ENCODE assay signal across 21 cellular contexts in genomic region chr5:174491761-174492350, GRCh38.
DNase-seq lines count a peak whose midpoint lies in the region; ATAC-seq, FAIRE-seq and TF ChIP-seq lines count a peak whose summit lies in the region.
"Had no signal": no experiment of that assay in that cellular context is flagged by ENCODE, and none has a peak within 500 bp of the region (broad histone marks: within the 10 kb centered on the region; RNA-seq: fewer than 3 reads in every experiment).

No MANE protein-coding gene starts in this region.

- H3K27ac ChIP-seq in mesendoderm (ENCODE audit: low read depth, low read length), result no peak overlapping the region
- H3K27ac ChIP-seq in SJCRH30, result no peak overlapping the region
- no peak overlapping the region for H3K27ac ChIP-seq in adrenal gland
- no peak overlapping the region for H3K27ac ChIP-seq in effector memory CD4-positive, alpha-beta T cell (ENCODE audit: insufficient read depth, low read length, poor library complexity, severe bottlenecking)
- H3K27ac ChIP-seq: 22Rv1, A549 had no signal

- TF ChIP-seq POLR2A in adrenal gland (IDR thresholded peaks at IDR 0.05), result no peak

- no peaks in the 10 kb centered on the region for H3K4me1 Mint-ChIP-seq in T-cell
- H3K4me1 Mint-ChIP-seq: CD4-positive, alpha-beta memory T cell had no signal

- no peak overlapping the region for H2BK15ac ChIP-seq in mesendoderm (replicated peaks; ENCODE audit: low read depth)

- H3K79me1 ChIP-seq in mesendoderm (ENCODE audit: low read length), result no peaks in the 10 kb centered on the region

- H3K56ac ChIP-seq in mesendoderm (ENCODE audit: low read length), result no peak overlapping the region

- H3K27me3 ChIP-seq in bronchial epithelial cell (ENCODE audit: control insufficient read depth, insufficient read depth, low read length), result no peaks in the 10 kb centered on the region
- no peaks in the 10 kb centered on the region for H3K27me3 ChIP-seq in mesendoderm (ENCODE audit: insufficient read depth, low read length, poor library complexity)
- 0 out of 2 replicates have a peak, but pooled peaks cover 4% of the 10 kb centered on the region for H3K27me3 ChIP-seq in SJCRH30
- no peaks in the 10 kb centered on the region for H3K27me3 ChIP-seq in adrenal gland
- no peaks in the 10 kb centered on the region for H3K27me3 ChIP-seq in effector memory CD4-positive, alpha-beta T cell (replicated peaks; ENCODE audit: control insufficient read depth, insufficient read depth, low read length, poor library complexity, severe bottlenecking)

- intact Hi-C loops in adrenal gland (cut with DNase I), result no loop called here

- no peak overlapping the region for H2BK5ac ChIP-seq in mesendoderm (ENCODE audit: low read length)

- no peak overlapping the region for H3K4me3 Mint-ChIP-seq in T-cell
- H3K4me3 Mint-ChIP-seq: CD14-positive monocyte, H9 had no signal

- H3K9me3 ChIP-seq in SJCRH30 (replicated peaks), result no peaks in the 10 kb centered on the region
- no peaks in the 10 kb centered on the region for H3K9me3 ChIP-seq in adrenal gland (replicated peaks in 1 of 3)
- H3K9me3 ChIP-seq in effector memory CD4-positive, alpha-beta T cell (ENCODE audit: control insufficient read depth, low read length), result no peaks in the 10 kb centered on the region
- H3K9me3 ChIP-seq: A549 had no signal

- H3K27ac Mint-ChIP-seq in T-cell, result no peak overlapping the region
- H3K27ac Mint-ChIP-seq: CD4-positive, alpha-beta memory T cell had no signal

- H3K36me3 ChIP-seq in bronchial epithelial cell (ENCODE audit: control insufficient read depth, insufficient read depth, low read length) (no peaks in the 10 kb centered on the region), mesendoderm (ENCODE audit: control insufficient read depth, insufficient read depth, low read length) (no peaks in the 10 kb centered on the region), SJCRH30 (no peaks in the 10 kb centered on the region), adrenal gland (replicated peaks in 1 of 2) (no peaks in the 10 kb centered on the region)
- no peaks in the 10 kb centered on the region for H3K36me3 ChIP-seq in effector memory CD4-positive, alpha-beta T cell (ENCODE audit: control insufficient read depth, insufficient read depth, low read length)

- no peak overlapping the region for H3K18ac ChIP-seq in mesendoderm (ENCODE audit: low read length)

- no peak for FAIRE-seq in bronchial epithelial cell (lab: Jason Lieb, UNC)
- FAIRE-seq: A549, GM19239, H1, HTR-8/SVneo had no signal

- no peak overlapping the region for H2BK120ac ChIP-seq in mesendoderm (ENCODE audit: low read depth, low read length)

- no peaks in the 10 kb centered on the region for H3K79me2 ChIP-seq in mesendoderm (ENCODE audit: control insufficient read depth, insufficient read depth, low read length)

- H3K4me2 ChIP-seq in mesendoderm (ENCODE audit: low read length), result no peak overlapping the region
- H3K4me2 ChIP-seq: A549 had no signal

- no peak overlapping the region for H4K8ac ChIP-seq in mesendoderm (ENCODE audit: low read depth, low read length)

- H3K4me1 ChIP-seq in mesendoderm (ENCODE audit: control insufficient read depth, low read depth, low read length) (peaks cover 6% of the 10 kb centered on the region), SJCRH30 (no peaks in the 10 kb centered on the region), adrenal gland (replicated peaks in 1 of 2) (no peaks in the 10 kb centered on the region)
- H3K4me1 ChIP-seq in effector memory CD4-positive, alpha-beta T cell (ENCODE audit: control insufficient read depth, insufficient read depth, low read length, poor library complexity, severe bottlenecking), result no peaks in the 10 kb centered on the region
- H3K4me1 ChIP-seq: A549 had no signal

- CTCF ChIA-PET in T-cell (lab: Charles Lee), result no interaction called here

- no peak overlapping the region for H3K4me3 ChIP-seq in bronchial epithelial cell (ENCODE audit: low read depth, low read length)
- no peak overlapping the region for H3K4me3 ChIP-seq in mesendoderm (ENCODE audit: low read length)
- H3K4me3 ChIP-seq in SJCRH30, result no peak overlapping the region
- no peak overlapping the region for H3K4me3 ChIP-seq in adrenal gland
- H3K4me3 ChIP-seq in effector memory CD4-positive, alpha-beta T cell (ENCODE audit: insufficient read depth, low read depth, low read length, poor library complexity, severe bottlenecking), result no peak overlapping the region
- H3K4me3 ChIP-seq: A549 had no signal

- peaks cover 0 to 3% (median 3%) of the 10 kb centered on the region in 3 donors for H3K9me3 Mint-ChIP-seq in T-cell
- H3K9me3 Mint-ChIP-seq: H9 had no signal

- POLR2A ChIA-PET in T-cell (lab: Charles Lee), result no interaction called here

- no peaks in the 10 kb centered on the region for H3K36me3 Mint-ChIP-seq in T-cell
- H3K36me3 Mint-ChIP-seq: CD14-positive monocyte; CD4-positive, alpha-beta memory T cell had no signal

- TF ChIP-seq CTCF in bronchial epithelial cell (IDR thresholded peaks at IDR 0.05; ENCODE audit: insufficient read depth, low read length, severe bottlenecking) (no peak), adrenal gland (IDR thresholded peaks at IDR 0.05) (no peak)

- peaks cover 0 to 3% of the 10 kb centered on the region in 2 donors for H3K27me3 Mint-ChIP-seq in T-cell

- H3K9ac ChIP-seq in mesendoderm (ENCODE audit: low read length), result no peak overlapping the region

- H3K4ac ChIP-seq in mesendoderm (ENCODE audit: low read depth, low read length), result no peak overlapping the region

- H4K5ac ChIP-seq in mesendoderm (ENCODE audit: low read length), result no peak overlapping the region

- H2AK5ac ChIP-seq in mesendoderm (ENCODE audit: low read length), result peak overlapping the region; percentile 6

- ATAC-seq in T-cell (replicated peaks in 1 of 4), result no peak
- ATAC-seq: A549 had no signal

- DNase-seq in NCI-H748 (lab: John Stamatoyannopoulos, UW; ENCODE audit: unreplicated experiment), result peak; percentile 21
- no peak for DNase-seq in NCI-H748 treated with DMSO at 0.1 percent for 48 hours (lab: John Stamatoyannopoulos, UW)
- DNase-seq in bronchial epithelial cell (ENCODE audit: low read depth), result peak; percentile 9
- DNase-seq in mesendoderm, result no peak
- DNase-seq in SJCRH30, result no peak
- DNase-seq in adrenal gland, result no peak
- no peak for DNase-seq in effector memory CD4-positive, alpha-beta T cell
- DNase-seq in T-cell, result no peak
- DNase-seq: AML-193; CD4-positive, alpha-beta memory T cell; DMS153; DMS79; GDM1; H9; IMR-90 had no signal

- H3K23ac ChIP-seq in mesendoderm (ENCODE audit: low read length), result no peak overlapping the region

- no CpG with 5 or more reads among the region's 4 CpGs for WGBS in mesendoderm (ENCODE audit: extremely low coverage, insufficient coverage, low lambda C conversion rate)
- 73 to 83% (median 79%) methylated on average over 4 of the region's 4 CpGs for WGBS in adrenal gland, 4 donors

Comparison
In these comparisons a context has a peak if more than half of its experiments do, and no peak if none do; other contexts are left out.
1. DNase-seq: peak in NCI-H748 (single experiment) and bronchial epithelial cell (single experiment); none in NCI-H748 treated with DMSO at 0.1 percent for 48 hours (single experiment), mesendoderm (single experiment), SJCRH30 (0 of 2), adrenal gland (0 of 7), effector memory CD4-positive, alpha-beta T cell (0 of 3) and T-cell (0 of 34).